ENCODE assay signal across 10 cellular contexts in the genomic region with DNA sequence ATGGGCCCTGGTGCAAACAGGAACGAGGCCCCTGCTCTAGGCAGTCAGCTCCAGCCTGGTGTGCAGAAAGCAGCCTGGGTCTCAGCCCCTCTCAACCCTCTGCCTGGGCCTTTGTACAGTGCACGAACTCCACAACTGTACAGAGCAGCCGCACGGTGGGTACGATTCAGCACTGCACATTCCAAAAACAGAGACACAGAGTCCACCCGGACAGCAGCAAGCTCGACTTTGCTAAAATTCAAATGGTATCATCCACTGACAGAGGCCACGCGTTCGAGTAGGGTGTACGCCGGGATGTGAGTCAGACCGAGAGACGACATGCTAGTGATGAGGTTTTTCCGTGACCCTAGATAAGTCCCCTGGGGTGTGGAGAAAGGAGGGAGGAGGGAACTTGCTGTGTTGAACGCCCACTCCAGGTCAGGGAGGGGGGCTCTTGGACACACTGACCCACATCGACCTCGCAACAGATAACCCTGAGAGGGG.
DNase-seq lines count a peak whose midpoint lies in the region; ATAC-seq and FAIRE-seq lines count a peak whose summit lies in the region.
"Had no signal": no experiment of that assay in that cellular context is flagged by ENCODE, and none has a peak within 500 bp of the region (broad histone marks: within the 10 kb centered on the region; RNA-seq: fewer than 3 reads in every experiment).

No MANE protein-coding gene starts in this region.

- peaks cover 10% of the 10 kb centered on the region for H3K36me3 Mint-ChIP-seq in T-helper 17 cell (ENCODE audit: low read depth)
- H3K36me3 Mint-ChIP-seq in activated naive CD4-positive, alpha-beta T cell treated with anti-CD3 and anti-CD28 coated beads, Interleukin-2, amount 50 U/mL, for 24 hours: peaks cover 27% of the 10 kb centered on the region

- H3K4me3 Mint-ChIP-seq in T-helper 17 cell: peak overlapping the region; percentile 8
- peak overlapping the region; percentile 95 for H3K4me3 Mint-ChIP-seq in activated naive CD4-positive, alpha-beta T cell treated with anti-CD3 and anti-CD28 coated beads, Interleukin-2, amount 50 U/mL, for 24 hours
- H3K4me3 Mint-ChIP-seq: brain had no signal

- peaks cover 5% of the 10 kb centered on the region for H3K9me3 Mint-ChIP-seq in activated naive CD4-positive, alpha-beta T cell treated with anti-CD3 and anti-CD28 coated beads, Interleukin-2, amount 50 U/mL, for 24 hours

- no peaks in the 10 kb centered on the region for H3K27me3 Mint-ChIP-seq in T-helper 17 cell
- H3K27me3 Mint-ChIP-seq in activated naive CD4-positive, alpha-beta T cell treated with anti-CD3 and anti-CD28 coated beads, Interleukin-2, amount 50 U/mL, for 24 hours: no peaks in the 10 kb centered on the region
- H3K27me3 Mint-ChIP-seq: brain had no signal

- ATAC-seq in GM19035 (IDR thresholded peaks at IDR 0.05; ENCODE audit: unreplicated experiment): peak; percentile 86
- no peak for ATAC-seq in T-helper 17 cell
- no peak for ATAC-seq in GM21723 (IDR thresholded peaks at IDR 0.05; ENCODE audit: unreplicated experiment)
- no peak for ATAC-seq in HG03039 (IDR thresholded peaks at IDR 0.05; ENCODE audit: unreplicated experiment)

- H3K27ac Mint-ChIP-seq in T-helper 17 cell: peak overlapping the region; percentile 99
- peak overlapping the region; percentile 98 for H3K27ac Mint-ChIP-seq in activated naive CD4-positive, alpha-beta T cell treated with anti-CD3 and anti-CD28 coated beads, Interleukin-2, amount 50 U/mL, for 24 hours
- H3K27ac Mint-ChIP-seq: brain had no signal

- DNase-seq in T-helper 17 cell: peak in 1 of 3 donors; percentile 29
- DNase-seq in stimulated activated CD4-positive, alpha-beta T cell treated with anti-CD3 and anti-CD28 coated beads, Interleukin-4, amount 100 ng/mL, for 1 hour: peak; percentile 63
- no peak for DNase-seq in ecto neural progenitor cell (ENCODE audit: low spot score)
- no peak for DNase-seq in HTR-8/SVneo (ENCODE audit: insufficient read length, low spot score)
- DNase-seq: SW 1271 had no signal

- FAIRE-seq in HTR-8/SVneo (lab: Jason Lieb, UNC): no peak

- peaks cover 15% of the 10 kb centered on the region for H3K4me1 Mint-ChIP-seq in T-helper 17 cell
- H3K4me1 Mint-ChIP-seq in activated naive CD4-positive, alpha-beta T cell treated with anti-CD3 and anti-CD28 coated beads, Interleukin-2, amount 50 U/mL, for 24 hours: peaks cover 35% of the 10 kb centered on the region
- H3K4me1 Mint-ChIP-seq: brain had no signal

- H3K9me3 ChIP-seq in T-helper 17 cell (ENCODE audit: control insufficient read depth, low read length, poor library complexity, severe bottlenecking): no peaks in the 10 kb centered on the region
